ENCODE assay signal across 8 cellular contexts in genomic region chr17:39461911-39462641, GRCh38. TPM values are rescaled to one million over a fixed set of nuclear protein-coding genes. Genes with fewer than 3 reads are reported as not detected.
DNase-seq lines count a peak whose midpoint lies in the region; ATAC-seq and TF ChIP-seq lines count a peak whose summit lies in the region.

No MANE protein-coding gene starts in this region.

- TF ChIP-seq CTCF in choroid plexus epithelial cell (conservative IDR thresholded peaks at IDR 0.05; ENCODE audit: low read depth, low read length): no peak

- peak overlapping the region; percentile 94 for H3K27ac ChIP-seq in layer of hippocampus (ENCODE audit: low read depth, low read length)

- peak overlapping the region; percentile 94 to 98 for H3K27ac Mint-ChIP-seq in T-cell

- H3K4me3 ChIP-seq in choroid plexus epithelial cell (ENCODE audit: low read depth, low read length): peak overlapping the region; percentile 99

- ATAC-seq in HG03095 (IDR thresholded peaks at IDR 0.05; ENCODE audit: unreplicated experiment) (peak; percentile 41), T-cell (replicated peaks in 1 of 4) (peak; percentile 75 to 78 (median 76))

- CTCF ChIA-PET in T-cell (lab: Charles Lee): interaction anchor here in 1 of 2 donors (0.6 to 2.8 kb wide), 4 partner anchors 11 to 593 kb away, joined by 3 to 23 read pairs (median 3); partner anchors contain the start of gene MED1

- DNase-seq in activated gamma-delta T cell treated with Interleukin-2 at 50 U/mL for 16 hours (peak; percentile 61), activated gamma-delta T cell (lab: John Stamatoyannopoulos, UW) (no peak), T-cell (peak in 9 of 34 experiments; percentile 4 to 70 (median 15)), choroid plexus epithelial cell (ENCODE audit: low read depth) (peak; percentile 53), mesenteric fat pad (ENCODE audit: low spot score) (no peak)
- DNase-seq in stimulated activated CD4-positive, alpha-beta T cell treated with anti-CD3 and anti-CD28 coated beads, TNF-alpha, amount 100 ng/mL, for 24 hours (ENCODE audit: low read depth in 3 of 3): peak in 2 of 3 experiments; percentile 10 to 54

- POLR2A ChIA-PET in T-cell (lab: Charles Lee): interaction anchor here (0.6 to 3.1 kb wide), 5 partner anchors 8 to 757 kb away, joined by 3 to 26 read pairs (median 5); partner anchors contain the start of genes MED1 (in 2 of the 2) and WIPF2 (in 1 of the 2)

- no peaks in the 10 kb centered on the region for H3K27me3 ChIP-seq in layer of hippocampus (ENCODE audit: control insufficient read depth, insufficient read depth, low read length)

- peaks cover 39 to 49% (median 41%) of the 10 kb centered on the region in 3 donors for H3K4me1 Mint-ChIP-seq in T-cell

- no peaks in the 10 kb centered on the region for H3K27me3 Mint-ChIP-seq in T-cell

- peaks cover 8% of the 10 kb centered on the region for H3K36me3 Mint-ChIP-seq in T-cell

- peak overlapping the region; percentile 92 to 94 (median 93) for H3K4me3 Mint-ChIP-seq in T-cell

- H3K9me3 Mint-ChIP-seq in T-cell: no peaks in the 10 kb centered on the region

RNA-seq across cellular contexts. Expression of gene CDK12, which starts 0.8 kb away (rescaled TPM):
- total RNA-seq in T-cell: 100 to 1,000 TPM in 4 of 5 donors, 10 to 100 TPM in 1; 95.6 to 108 (median 104) TPM
- total RNA-seq in mesenteric fat pad: 46.5 TPM

RNA-seq across cellular contexts. Expression of gene MED1, which starts 11.0 kb away (rescaled TPM):
- total RNA-seq in T-cell (10 to 100 TPM; 41.4 to 55.6 (median 52.6) TPM), mesenteric fat pad (35.5 TPM)

Comparison
In these comparisons a context has a peak if more than half of its experiments do, and no peak if none do; other contexts are left out.
1. DNase-seq: peak in activated gamma-delta T cell treated with Interleukin-2 at 50 U/mL for 16 hours (single experiment), choroid plexus epithelial cell (single experiment) and stimulated activated CD4-positive, alpha-beta T cell treated with anti-CD3 and anti-CD28 coated beads, TNF-alpha, amount 100 ng/mL, for 24 hours (2 of 3); none in activated gamma-delta T cell (single experiment) and mesenteric fat pad (single experiment).